In the genomic region with DNA sequence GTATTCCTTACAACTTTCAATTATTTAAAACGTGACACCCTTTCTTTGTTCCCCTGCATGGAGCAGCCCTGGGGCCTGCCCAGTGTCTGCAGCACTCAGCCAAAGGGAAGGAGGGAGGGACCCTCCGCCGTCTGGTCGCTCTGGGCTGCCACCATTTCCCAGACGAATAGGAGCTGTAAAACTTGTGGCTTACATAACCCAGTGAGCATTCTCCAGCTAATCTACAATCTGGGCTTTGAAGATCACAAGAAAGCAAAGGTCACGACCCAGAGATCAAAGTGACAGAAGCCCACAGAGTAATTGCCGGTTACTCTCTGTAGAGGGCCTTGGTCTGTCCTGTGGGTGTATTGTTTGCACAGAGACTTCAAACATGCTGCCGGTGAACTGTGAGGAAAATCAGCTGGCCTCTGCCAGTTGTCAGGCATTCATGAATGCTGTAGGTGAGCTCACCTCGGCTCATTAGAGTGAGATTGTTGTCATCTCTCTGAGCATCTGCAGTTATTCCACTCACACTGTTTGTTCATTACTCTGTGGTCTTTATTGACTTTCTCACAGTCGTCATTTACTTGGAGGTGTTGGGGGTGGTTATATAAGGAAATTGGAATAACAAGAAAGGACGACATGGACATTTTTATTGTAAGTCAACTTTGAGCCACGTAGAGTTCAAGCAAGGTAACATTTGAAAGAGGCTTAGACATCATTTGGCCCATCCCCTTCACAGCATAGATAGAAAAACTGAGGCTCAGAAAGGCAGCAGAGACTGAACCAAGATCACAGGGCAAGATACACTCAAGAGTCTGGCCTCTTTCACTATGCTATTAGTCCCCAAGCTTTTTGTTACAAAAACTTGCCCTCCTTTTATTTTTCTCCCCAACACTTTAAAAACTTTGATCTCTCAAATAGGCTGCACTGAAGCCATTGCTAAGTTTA, we compare ENCODE assay signal across 1 cellular context.
A peak's percentile ranks its signal among the peaks of the same experiment; 100 is the strongest.
TF ChIP-seq lines count a peak whose summit lies in the region.

No MANE protein-coding gene starts in this region.

TF ChIP-seq in HepG2, 621 proteins besides CTCF, POLR2A, EP300 and RAD21 (continued from another document and continues in another):
- TF ChIP-seq, protein P1, sequence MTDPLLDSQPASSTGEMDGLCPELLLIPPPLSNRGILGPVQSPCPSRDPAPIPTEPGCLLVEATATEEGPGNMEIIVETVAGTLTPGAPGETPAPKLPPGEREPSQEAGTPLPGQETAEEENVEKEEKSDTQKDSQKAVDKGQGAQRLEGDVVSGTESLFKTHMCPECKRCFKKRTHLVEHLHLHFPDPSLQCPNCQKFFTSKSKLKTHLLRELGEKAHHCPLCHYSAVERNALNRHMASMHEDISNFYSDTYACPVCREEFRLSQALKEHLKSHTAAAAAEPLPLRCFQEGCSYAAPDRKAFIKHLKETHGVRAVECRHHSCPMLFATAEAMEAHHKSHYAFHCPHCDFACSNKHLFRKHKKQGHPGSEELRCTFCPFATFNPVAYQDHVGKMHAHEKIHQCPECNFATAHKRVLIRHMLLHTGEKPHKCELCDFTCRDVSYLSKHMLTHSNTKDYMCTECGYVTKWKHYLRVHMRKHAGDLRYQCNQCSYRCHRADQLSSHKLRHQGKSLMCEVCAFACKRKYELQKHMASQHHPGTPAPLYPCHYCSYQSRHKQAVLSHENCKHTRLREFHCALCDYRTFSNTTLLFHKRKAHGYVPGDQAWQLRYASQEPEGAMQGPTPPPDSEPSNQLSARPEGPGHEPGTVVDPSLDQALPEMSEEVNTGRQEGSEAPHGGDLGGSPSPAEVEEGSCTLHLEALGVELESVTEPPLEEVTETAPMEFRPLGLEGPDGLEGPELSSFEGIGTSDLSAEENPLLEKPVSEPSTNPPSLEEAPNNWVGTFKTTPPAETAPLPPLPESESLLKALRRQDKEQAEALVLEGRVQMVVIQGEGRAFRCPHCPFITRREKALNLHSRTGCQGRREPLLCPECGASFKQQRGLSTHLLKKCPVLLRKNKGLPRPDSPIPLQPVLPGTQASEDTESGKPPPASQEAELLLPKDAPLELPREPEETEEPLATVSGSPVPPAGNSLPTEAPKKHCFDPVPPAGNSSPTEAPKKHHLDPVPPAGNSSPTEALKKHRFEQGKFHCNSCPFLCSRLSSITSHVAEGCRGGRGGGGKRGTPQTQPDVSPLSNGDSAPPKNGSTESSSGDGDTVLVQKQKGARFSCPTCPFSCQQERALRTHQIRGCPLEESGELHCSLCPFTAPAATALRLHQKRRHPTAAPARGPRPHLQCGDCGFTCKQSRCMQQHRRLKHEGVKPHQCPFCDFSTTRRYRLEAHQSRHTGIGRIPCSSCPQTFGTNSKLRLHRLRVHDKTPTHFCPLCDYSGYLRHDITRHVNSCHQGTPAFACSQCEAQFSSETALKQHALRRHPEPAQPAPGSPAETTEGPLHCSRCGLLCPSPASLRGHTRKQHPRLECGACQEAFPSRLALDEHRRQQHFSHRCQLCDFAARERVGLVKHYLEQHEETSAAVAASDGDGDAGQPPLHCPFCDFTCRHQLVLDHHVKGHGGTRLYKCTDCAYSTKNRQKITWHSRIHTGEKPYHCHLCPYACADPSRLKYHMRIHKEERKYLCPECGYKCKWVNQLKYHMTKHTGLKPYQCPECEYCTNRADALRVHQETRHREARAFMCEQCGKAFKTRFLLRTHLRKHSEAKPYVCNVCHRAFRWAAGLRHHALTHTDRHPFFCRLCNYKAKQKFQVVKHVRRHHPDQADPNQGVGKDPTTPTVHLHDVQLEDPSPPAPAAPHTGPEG (CRISPR knock-in tag; IDR thresholded peaks at IDR 0.05), result peak; percentile 86
- no peak; the same call in 1 of the 2 replicates for TF ChIP-seq ZNF777 (CRISPR knock-in tag; IDR thresholded peaks at IDR 0.05)
- peak; percentile 98 for TF ChIP-seq BCL6 (CRISPR knock-in tag; IDR thresholded peaks at IDR 0.05)
- TF ChIP-seq JUN (CRISPR knock-in tag; IDR thresholded peaks at IDR 0.05), result peak; percentile 95
- TF ChIP-seq ZNF263 (CRISPR knock-in tag; IDR thresholded peaks at IDR 0.05), result peak; percentile 56
- TF ChIP-seq HNF4G (IDR thresholded peaks at IDR 0.05; ENCODE audit: borderline replicate concordance, low read depth, low read length), result peak; percentile 96
- TF ChIP-seq HNF4G (CRISPR knock-in tag; IDR thresholded peaks at IDR 0.05; ENCODE audit: borderline replicate concordance, low read depth), result peak; percentile 75; the same call in 1 of the 2 replicates
- TF ChIP-seq ATF1 (CRISPR knock-in tag; IDR thresholded peaks at IDR 0.05), result peak; percentile 86
- TF ChIP-seq, protein P2, sequence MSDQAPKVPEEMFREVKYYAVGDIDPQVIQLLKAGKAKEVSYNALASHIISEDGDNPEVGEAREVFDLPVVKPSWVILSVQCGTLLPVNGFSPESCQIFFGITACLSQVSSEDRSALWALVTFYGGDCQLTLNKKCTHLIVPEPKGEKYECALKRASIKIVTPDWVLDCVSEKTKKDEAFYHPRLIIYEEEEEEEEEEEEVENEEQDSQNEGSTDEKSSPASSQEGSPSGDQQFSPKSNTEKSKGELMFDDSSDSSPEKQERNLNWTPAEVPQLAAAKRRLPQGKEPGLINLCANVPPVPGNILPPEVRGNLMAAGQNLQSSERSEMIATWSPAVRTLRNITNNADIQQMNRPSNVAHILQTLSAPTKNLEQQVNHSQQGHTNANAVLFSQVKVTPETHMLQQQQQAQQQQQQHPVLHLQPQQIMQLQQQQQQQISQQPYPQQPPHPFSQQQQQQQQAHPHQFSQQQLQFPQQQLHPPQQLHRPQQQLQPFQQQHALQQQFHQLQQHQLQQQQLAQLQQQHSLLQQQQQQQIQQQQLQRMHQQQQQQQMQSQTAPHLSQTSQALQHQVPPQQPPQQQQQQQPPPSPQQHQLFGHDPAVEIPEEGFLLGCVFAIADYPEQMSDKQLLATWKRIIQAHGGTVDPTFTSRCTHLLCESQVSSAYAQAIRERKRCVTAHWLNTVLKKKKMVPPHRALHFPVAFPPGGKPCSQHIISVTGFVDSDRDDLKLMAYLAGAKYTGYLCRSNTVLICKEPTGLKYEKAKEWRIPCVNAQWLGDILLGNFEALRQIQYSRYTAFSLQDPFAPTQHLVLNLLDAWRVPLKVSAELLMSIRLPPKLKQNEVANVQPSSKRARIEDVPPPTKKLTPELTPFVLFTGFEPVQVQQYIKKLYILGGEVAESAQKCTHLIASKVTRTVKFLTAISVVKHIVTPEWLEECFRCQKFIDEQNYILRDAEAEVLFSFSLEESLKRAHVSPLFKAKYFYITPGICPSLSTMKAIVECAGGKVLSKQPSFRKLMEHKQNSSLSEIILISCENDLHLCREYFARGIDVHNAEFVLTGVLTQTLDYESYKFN (CRISPR knock-in tag; conservative IDR thresholded peaks at IDR 0.05), result peak; percentile 97
- TF ChIP-seq FOSL1 (CRISPR knock-in tag; IDR thresholded peaks at IDR 0.05; ENCODE audit: borderline replicate concordance), result no peak
- no peak for TF ChIP-seq ZNF251 (CRISPR knock-in tag; IDR thresholded peaks at IDR 0.05)
- no peak for TF ChIP-seq ZNF143 (CRISPR knock-in tag; IDR thresholded peaks at IDR 0.05)
- TF ChIP-seq, protein P3, sequence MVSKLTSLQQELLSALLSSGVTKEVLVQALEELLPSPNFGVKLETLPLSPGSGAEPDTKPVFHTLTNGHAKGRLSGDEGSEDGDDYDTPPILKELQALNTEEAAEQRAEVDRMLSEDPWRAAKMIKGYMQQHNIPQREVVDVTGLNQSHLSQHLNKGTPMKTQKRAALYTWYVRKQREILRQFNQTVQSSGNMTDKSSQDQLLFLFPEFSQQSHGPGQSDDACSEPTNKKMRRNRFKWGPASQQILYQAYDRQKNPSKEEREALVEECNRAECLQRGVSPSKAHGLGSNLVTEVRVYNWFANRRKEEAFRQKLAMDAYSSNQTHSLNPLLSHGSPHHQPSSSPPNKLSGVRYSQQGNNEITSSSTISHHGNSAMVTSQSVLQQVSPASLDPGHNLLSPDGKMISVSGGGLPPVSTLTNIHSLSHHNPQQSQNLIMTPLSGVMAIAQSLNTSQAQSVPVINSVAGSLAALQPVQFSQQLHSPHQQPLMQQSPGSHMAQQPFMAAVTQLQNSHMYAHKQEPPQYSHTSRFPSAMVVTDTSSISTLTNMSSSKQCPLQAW (CRISPR knock-in tag; IDR thresholded peaks at IDR 0.05), result peak; percentile 96
- TF ChIP-seq, protein P4, sequence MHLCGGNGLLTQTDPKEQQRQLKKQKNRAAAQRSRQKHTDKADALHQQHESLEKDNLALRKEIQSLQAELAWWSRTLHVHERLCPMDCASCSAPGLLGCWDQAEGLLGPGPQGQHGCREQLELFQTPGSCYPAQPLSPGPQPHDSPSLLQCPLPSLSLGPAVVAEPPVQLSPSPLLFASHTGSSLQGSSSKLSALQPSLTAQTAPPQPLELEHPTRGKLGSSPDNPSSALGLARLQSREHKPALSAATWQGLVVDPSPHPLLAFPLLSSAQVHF (CRISPR knock-in tag; IDR thresholded peaks at IDR 0.05), result peak; percentile 50; the same call in 1 of the 2 replicates
- TF ChIP-seq, protein P5, sequence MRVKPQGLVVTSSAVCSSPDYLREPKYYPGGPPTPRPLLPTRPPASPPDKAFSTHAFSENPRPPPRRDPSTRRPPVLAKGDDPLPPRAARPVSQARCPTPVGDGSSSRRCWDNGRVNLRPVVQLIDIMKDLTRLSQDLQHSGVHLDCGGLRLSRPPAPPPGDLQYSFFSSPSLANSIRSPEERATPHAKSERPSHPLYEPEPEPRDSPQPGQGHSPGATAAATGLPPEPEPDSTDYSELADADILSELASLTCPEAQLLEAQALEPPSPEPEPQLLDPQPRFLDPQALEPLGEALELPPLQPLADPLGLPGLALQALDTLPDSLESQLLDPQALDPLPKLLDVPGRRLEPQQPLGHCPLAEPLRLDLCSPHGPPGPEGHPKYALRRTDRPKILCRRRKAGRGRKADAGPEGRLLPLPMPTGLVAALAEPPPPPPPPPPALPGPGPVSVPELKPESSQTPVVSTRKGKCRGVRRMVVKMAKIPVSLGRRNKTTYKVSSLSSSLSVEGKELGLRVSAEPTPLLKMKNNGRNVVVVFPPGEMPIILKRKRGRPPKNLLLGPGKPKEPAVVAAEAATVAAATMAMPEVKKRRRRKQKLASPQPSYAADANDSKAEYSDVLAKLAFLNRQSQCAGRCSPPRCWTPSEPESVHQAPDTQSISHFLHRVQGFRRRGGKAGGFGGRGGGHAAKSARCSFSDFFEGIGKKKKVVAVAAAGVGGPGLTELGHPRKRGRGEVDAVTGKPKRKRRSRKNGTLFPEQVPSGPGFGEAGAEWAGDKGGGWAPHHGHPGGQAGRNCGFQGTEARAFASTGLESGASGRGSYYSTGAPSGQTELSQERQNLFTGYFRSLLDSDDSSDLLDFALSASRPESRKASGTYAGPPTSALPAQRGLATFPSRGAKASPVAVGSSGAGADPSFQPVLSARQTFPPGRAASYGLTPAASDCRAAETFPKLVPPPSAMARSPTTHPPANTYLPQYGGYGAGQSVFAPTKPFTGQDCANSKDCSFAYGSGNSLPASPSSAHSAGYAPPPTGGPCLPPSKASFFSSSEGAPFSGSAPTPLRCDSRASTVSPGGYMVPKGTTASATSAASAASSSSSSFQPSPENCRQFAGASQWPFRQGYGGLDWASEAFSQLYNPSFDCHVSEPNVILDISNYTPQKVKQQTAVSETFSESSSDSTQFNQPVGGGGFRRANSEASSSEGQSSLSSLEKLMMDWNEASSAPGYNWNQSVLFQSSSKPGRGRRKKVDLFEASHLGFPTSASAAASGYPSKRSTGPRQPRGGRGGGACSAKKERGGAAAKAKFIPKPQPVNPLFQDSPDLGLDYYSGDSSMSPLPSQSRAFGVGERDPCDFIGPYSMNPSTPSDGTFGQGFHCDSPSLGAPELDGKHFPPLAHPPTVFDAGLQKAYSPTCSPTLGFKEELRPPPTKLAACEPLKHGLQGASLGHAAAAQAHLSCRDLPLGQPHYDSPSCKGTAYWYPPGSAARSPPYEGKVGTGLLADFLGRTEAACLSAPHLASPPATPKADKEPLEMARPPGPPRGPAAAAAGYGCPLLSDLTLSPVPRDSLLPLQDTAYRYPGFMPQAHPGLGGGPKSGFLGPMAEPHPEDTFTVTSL (CRISPR knock-in tag; IDR thresholded peaks at IDR 0.05; ENCODE audit: borderline replicate concordance), result peak; percentile 100
- no peak for TF ChIP-seq HNRNPLL (IDR thresholded peaks at IDR 0.05; ENCODE audit: low read depth, low read length, poor library complexity, severe bottlenecking)
- TF ChIP-seq ARNTL (CRISPR knock-in tag; IDR thresholded peaks at IDR 0.05), result peak; percentile 90
- TF ChIP-seq, protein P6, sequence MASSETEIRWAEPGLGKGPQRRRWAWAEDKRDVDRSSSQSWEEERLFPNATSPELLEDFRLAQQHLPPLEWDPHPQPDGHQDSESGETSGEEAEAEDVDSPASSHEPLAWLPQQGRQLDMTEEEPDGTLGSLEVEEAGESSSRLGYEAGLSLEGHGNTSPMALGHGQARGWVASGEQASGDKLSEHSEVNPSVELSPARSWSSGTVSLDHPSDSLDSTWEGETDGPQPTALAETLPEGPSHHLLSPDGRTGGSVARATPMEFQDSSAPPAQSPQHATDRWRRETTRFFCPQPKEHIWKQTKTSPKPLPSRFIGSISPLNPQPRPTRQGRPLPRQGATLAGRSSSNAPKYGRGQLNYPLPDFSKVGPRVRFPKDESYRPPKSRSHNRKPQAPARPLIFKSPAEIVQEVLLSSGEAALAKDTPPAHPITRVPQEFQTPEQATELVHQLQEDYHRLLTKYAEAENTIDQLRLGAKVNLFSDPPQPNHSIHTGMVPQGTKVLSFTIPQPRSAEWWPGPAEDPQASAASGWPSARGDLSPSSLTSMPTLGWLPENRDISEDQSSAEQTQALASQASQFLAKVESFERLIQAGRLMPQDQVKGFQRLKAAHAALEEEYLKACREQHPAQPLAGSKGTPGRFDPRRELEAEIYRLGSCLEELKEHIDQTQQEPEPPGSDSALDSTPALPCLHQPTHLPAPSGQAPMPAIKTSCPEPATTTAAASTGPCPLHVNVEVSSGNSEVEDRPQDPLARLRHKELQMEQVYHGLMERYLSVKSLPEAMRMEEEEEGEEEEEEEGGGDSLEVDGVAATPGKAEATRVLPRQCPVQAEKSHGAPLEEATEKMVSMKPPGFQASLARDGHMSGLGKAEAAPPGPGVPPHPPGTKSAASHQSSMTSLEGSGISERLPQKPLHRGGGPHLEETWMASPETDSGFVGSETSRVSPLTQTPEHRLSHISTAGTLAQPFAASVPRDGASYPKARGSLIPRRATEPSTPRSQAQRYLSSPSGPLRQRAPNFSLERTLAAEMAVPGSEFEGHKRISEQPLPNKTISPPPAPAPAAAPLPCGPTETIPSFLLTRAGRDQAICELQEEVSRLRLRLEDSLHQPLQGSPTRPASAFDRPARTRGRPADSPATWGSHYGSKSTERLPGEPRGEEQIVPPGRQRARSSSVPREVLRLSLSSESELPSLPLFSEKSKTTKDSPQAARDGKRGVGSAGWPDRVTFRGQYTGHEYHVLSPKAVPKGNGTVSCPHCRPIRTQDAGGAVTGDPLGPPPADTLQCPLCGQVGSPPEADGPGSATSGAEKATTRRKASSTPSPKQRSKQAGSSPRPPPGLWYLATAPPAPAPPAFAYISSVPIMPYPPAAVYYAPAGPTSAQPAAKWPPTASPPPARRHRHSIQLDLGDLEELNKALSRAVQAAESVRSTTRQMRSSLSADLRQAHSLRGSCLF (CRISPR knock-in tag; IDR thresholded peaks at IDR 0.05; ENCODE audit: borderline replicate concordance), result no peak
- no peak; the same call in 1 of the 2 replicates for TF ChIP-seq ZNF891 (CRISPR knock-in tag; IDR thresholded peaks at IDR 0.05)
- no peak for TF ChIP-seq REXO4 (CRISPR knock-in tag; IDR thresholded peaks at IDR 0.05; ENCODE audit: borderline replicate concordance)
- TF ChIP-seq, protein P7, sequence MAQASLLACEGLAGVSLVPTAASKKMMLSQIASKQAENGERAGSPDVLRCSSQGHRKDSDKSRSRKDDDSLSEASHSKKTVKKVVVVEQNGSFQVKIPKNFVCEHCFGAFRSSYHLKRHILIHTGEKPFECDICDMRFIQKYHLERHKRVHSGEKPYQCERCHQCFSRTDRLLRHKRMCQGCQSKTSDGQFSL (CRISPR knock-in tag; IDR thresholded peaks at IDR 0.05), result 0 out of 2 replicates have a peak, but pooled peaks have one; percentile 14
- peak; percentile 40; the same call in 1 of the 2 replicates for TF ChIP-seq KLF11 (CRISPR knock-in tag; IDR thresholded peaks at IDR 0.05)
- TF ChIP-seq ZNF124 (CRISPR knock-in tag; IDR thresholded peaks at IDR 0.05), result peak; percentile 87
- peak; percentile 62 for TF ChIP-seq ATF7 (IDR thresholded peaks at IDR 0.05)
- peak; percentile 90 for TF ChIP-seq ATF7 (CRISPR knock-in tag; IDR thresholded peaks at IDR 0.05)
- no peak for TF ChIP-seq RBAK (CRISPR knock-in tag; IDR thresholded peaks at IDR 0.05)
